26 cellular contexts compared by ENCODE assay signal in genomic region chr20:13934992-13935894, GRCh38. TPM values are rescaled to one million over a fixed set of nuclear protein-coding genes. Genes with fewer than 3 reads are reported as not detected.
"Had no signal": no experiment of that assay in that cellular context is flagged by ENCODE, and none has a peak within 500 bp of the region (broad histone marks: within the 10 kb centered on the region; RNA-seq: fewer than 3 reads in every experiment).

No MANE protein-coding gene starts in this region.

- H3K9ac ChIP-seq: neural progenitor cell had no signal

- ATAC-seq: activated CD8-positive, alpha-beta memory T cell treated with anti-CD3 and anti-CD28 coated beads, Interleukin-2, amount 10 ng/mL, durations not matched to agents 7 days and 5 days; activated CD8-positive, alpha-beta T cell treated with anti-CD3 and anti-CD28 coated beads for 36 hours; activated naive CD4-positive, alpha-beta T cell treated with anti-CD3 and anti-CD28 coated beads, Interleukin-2, amount 50 U/mL, for 72 hours; gastrocnemius medialis; T-helper 17 cell had no signal

- H3K9me3 Mint-ChIP-seq: activated CD4-positive, alpha-beta T cell treated with anti-CD3 and anti-CD28 coated beads, Interleukin-2, amount 10 ng/mL, durations not matched to agents 7 days and 5 days; activated CD8-positive, alpha-beta T cell treated with anti-CD3 and anti-CD28 coated beads for 36 hours; neural progenitor cell had no signal

- H3K4me1 ChIP-seq: ascending aorta, esophagus muscularis mucosa, gastrocnemius medialis, neural progenitor cell, spleen, upper lobe of left lung had no signal

- H3K27ac Mint-ChIP-seq: activated CD4-positive, alpha-beta T cell treated with anti-CD3 and anti-CD28 coated beads, Interleukin-2, amount 10 ng/mL, durations not matched to agents 7 days and 5 days; activated CD8-positive, alpha-beta memory T cell treated with anti-CD3 and anti-CD28 coated beads, Interleukin-2, amount 10 ng/mL, durations not matched to agents 7 days and 5 days; activated CD8-positive, alpha-beta T cell treated with anti-CD3 and anti-CD28 coated beads for 36 hours; activated naive CD4-positive, alpha-beta T cell treated with anti-CD3 and anti-CD28 coated beads, Interleukin-2, amount 50 U/mL, for 72 hours; naive B cell; neural progenitor cell; T-helper 17 cell had no signal

- H3K36me3 ChIP-seq: ascending aorta, brain microvascular endothelial cell, esophagus muscularis mucosa, gastrocnemius medialis, neural progenitor cell, spleen, thoracic aorta, upper lobe of left lung, WERI-Rb-1 had no signal

- H2AFZ ChIP-seq: neural progenitor cell had no signal

- H3K4me3 Mint-ChIP-seq: activated CD4-positive, alpha-beta T cell treated with anti-CD3 and anti-CD28 coated beads, Interleukin-2, amount 10 ng/mL, durations not matched to agents 7 days and 5 days; activated CD8-positive, alpha-beta memory T cell treated with anti-CD3 and anti-CD28 coated beads, Interleukin-2, amount 10 ng/mL, durations not matched to agents 7 days and 5 days; activated CD8-positive, alpha-beta T cell treated with anti-CD3 and anti-CD28 coated beads for 36 hours; naive B cell; neural progenitor cell; T-helper 17 cell had no signal

- H3K4me2 ChIP-seq: neural progenitor cell had no signal

- H3K36me3 Mint-ChIP-seq: activated CD8-positive, alpha-beta memory T cell treated with anti-CD3 and anti-CD28 coated beads, Interleukin-2, amount 10 ng/mL, durations not matched to agents 7 days and 5 days; activated naive CD4-positive, alpha-beta T cell treated with anti-CD3 and anti-CD28 coated beads, Interleukin-2, amount 50 U/mL, for 72 hours; naive B cell; neural progenitor cell had no signal

- H3K27ac ChIP-seq: ascending aorta, brain microvascular endothelial cell, dorsolateral prefrontal cortex, esophagus muscularis mucosa, gastrocnemius medialis, neural progenitor cell, spleen, thoracic aorta, upper lobe of left lung, WERI-Rb-1 had no signal

- H3K4me3 ChIP-seq: ascending aorta, dorsolateral prefrontal cortex, esophagus muscularis mucosa, gastrocnemius medialis, neural progenitor cell, spleen, thoracic aorta, upper lobe of left lung had no signal

- H3K27me3 ChIP-seq: ascending aorta, brain microvascular endothelial cell, dorsolateral prefrontal cortex, esophagus muscularis mucosa, gastrocnemius medialis, neural progenitor cell, upper lobe of left lung had no signal

- H3K27me3 Mint-ChIP-seq: activated CD4-positive, alpha-beta T cell treated with anti-CD3 and anti-CD28 coated beads, Interleukin-2, amount 10 ng/mL, durations not matched to agents 7 days and 5 days; activated CD8-positive, alpha-beta memory T cell treated with anti-CD3 and anti-CD28 coated beads, Interleukin-2, amount 10 ng/mL, durations not matched to agents 7 days and 5 days; naive B cell; T-helper 17 cell had no signal

- H3K4me1 Mint-ChIP-seq: activated CD4-positive, alpha-beta T cell treated with anti-CD3 and anti-CD28 coated beads, Interleukin-2, amount 10 ng/mL, durations not matched to agents 7 days and 5 days; activated CD8-positive, alpha-beta memory T cell treated with anti-CD3 and anti-CD28 coated beads, Interleukin-2, amount 10 ng/mL, durations not matched to agents 7 days and 5 days; naive B cell; neural progenitor cell; T-helper 17 cell had no signal

- DNase-seq: activated CD4-positive, alpha-beta T cell treated with anti-CD3 and anti-CD28 coated beads, Interleukin-2, amount 10 ng/mL, durations not matched to agents 7 days and 5 days; activated CD4-positive, CD25-positive, alpha-beta regulatory T cell treated with anti-CD3 and anti-CD28 coated beads, Interleukin-2, amount 50 U/mL, for 72 hours; activated CD8-positive, alpha-beta memory T cell treated with anti-CD3 and anti-CD28 coated beads, Interleukin-2, amount 10 ng/mL, durations not matched to agents 7 days and 5 days; activated CD8-positive, alpha-beta T cell treated with anti-CD3 and anti-CD28 coated beads for 36 hours; brain microvascular endothelial cell; central memory CD4-positive, alpha-beta T cell; dorsolateral prefrontal cortex; gastrocnemius medialis; hippocampal formation; kidney glomerular epithelial cell; mesendoderm; naive B cell; spleen; stimulated activated CD4-positive, alpha-beta T cell treated with anti-CD3 and anti-CD28 coated beads, Interleukin-4, amount 100 ng/mL, for 1 hour; stimulated activated naive CD4-positive, alpha-beta T cell; SW 1271; T-helper 17 cell; upper lobe of left lung; WERI-Rb-1 had no signal

- H3K9me3 ChIP-seq: ascending aorta, esophagus muscularis mucosa, gastrocnemius medialis, spleen, thoracic aorta, upper lobe of left lung had no signal

RNA-seq across cellular contexts. Expression of gene SEL1L2, which starts 55.2 kb away (rescaled TPM):
- total RNA-seq: activated CD4-positive, alpha-beta T cell treated with anti-CD3 and anti-CD28 coated beads, Interleukin-2, amount 10 ng/mL, durations not matched to agents 7 days and 5 days; activated CD8-positive, alpha-beta memory T cell treated with anti-CD3 and anti-CD28 coated beads, Interleukin-2, amount 10 ng/mL, durations not matched to agents 7 days and 5 days; activated CD8-positive, alpha-beta T cell treated with anti-CD3 and anti-CD28 coated beads for 36 hours; activated naive CD4-positive, alpha-beta T cell treated with anti-CD3 and anti-CD28 coated beads, Interleukin-2, amount 50 U/mL, for 72 hours; ascending aorta; esophagus muscularis mucosa; lower leg skin; renal cortical epithelial cell; spleen; T-helper 17 cell; thoracic aorta had no signal
